Comparison of ENCODE assay signal across 9 cellular contexts in the genomic region with DNA sequence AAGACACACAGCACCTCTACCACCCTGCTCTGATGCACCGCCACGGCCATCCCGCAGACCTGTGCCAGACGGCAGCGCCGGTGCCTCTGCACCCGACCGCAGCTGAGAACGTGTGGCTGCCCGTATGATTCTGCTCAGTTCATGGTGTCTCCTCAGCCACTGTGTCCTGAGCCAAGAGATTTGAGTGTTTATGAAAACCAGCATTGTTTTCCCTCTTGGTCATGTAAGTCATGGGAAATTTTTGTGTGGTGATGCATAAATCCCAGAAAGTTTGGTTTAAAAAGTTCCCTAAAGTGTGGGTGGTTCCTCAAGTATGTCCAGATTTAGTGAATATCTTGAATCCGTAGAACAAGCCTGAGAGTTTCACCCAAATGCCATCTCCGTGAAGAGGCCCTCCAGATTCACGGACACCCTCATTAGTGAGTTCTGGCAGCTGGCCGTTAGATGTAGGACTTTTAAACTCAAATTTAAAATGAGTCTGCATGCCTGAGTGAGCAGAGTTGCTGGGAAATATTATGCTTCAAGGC. TPM values are rescaled to one million over a fixed set of nuclear protein-coding genes. Genes with fewer than 3 reads are reported as not detected.
A peak's percentile ranks its signal among the peaks of the same experiment; 100 is the strongest.
DNase-seq lines count a peak whose midpoint lies in the region; ATAC-seq, FAIRE-seq and TF ChIP-seq lines count a peak whose summit lies in the region.
"Had no signal": no experiment of that assay in that cellular context is flagged by ENCODE, and none has a peak within 500 bp of the region (broad histone marks: within the 10 kb centered on the region; RNA-seq: fewer than 3 reads in every experiment).

No MANE protein-coding gene starts in this region.

- 60 to 75% (median 72%) methylated on average over 14 of the region's 14 CpGs for WGBS in stomach, 5 donors

- TF ChIP-seq POLR2A in H54 (IDR thresholded peaks at IDR 0.05; ENCODE audit: low read depth, low read length) (no peak), stomach (IDR thresholded peaks at IDR 0.05) (no peak)

- no peaks in the 10 kb centered on the region for H3K9me3 ChIP-seq in stomach

- DNase-seq in H54 (ENCODE audit: insufficient read length, low spot score) (peak; percentile 78), cardiac fibroblast (ENCODE audit: low read depth in 2 of 2) (peak; percentile 94 to 96), kidney tubule cell (ENCODE audit: low spot score) (peak; percentile 87), stomach (no peak), SHP77 (lab: John Stamatoyannopoulos, UW) (no peak), SW 1271 (lab: John Stamatoyannopoulos, UW) (no peak), NCI-H187 treated with DMSO at 0.1 percent for 48 hours (lab: John Stamatoyannopoulos, UW) (no peak)

- peaks cover 0 to 16% (median 9%) of the 10 kb centered on the region in 4 donors for H3K4me1 ChIP-seq in stomach

- no peak for ATAC-seq in HG03280 (IDR thresholded peaks at IDR 0.05; ENCODE audit: unreplicated experiment)

- TF ChIP-seq CTCF in cardiac fibroblast (IDR thresholded peaks at IDR 0.05; ENCODE audit: low read depth, low read length) = no peak
- no peak for TF ChIP-seq CTCF in stomach (IDR thresholded peaks at IDR 0.05)

- no peaks in the 10 kb centered on the region for H3K27me3 ChIP-seq in stomach

- intact Hi-C loops in stomach (cut with DNase I; ENCODE audit: low total_unique reads) = no loop called here

- H3K36me3 ChIP-seq in stomach = no peaks in the 10 kb centered on the region

- FAIRE-seq in H54 (lab: Jason Lieb, UNC) = peak; percentile 36

- peak overlapping the region; percentile 66 to 87 (median 81) for H3K27ac ChIP-seq in stomach
- H3K27ac ChIP-seq: KMS-11 had no signal

- TF ChIP-seq EP300 in stomach (IDR thresholded peaks at IDR 0.05) = peak; percentile 74

- H3K4me3 ChIP-seq in cardiac fibroblast (replicated peaks in 1 of 2; ENCODE audit: low read depth in 2 of 2, low read length in 2 of 2) = peak overlapping the region; percentile 9 to 37
- peak overlapping the region in 2 of 4 donors; percentile 9 to 19 for H3K4me3 ChIP-seq in stomach

RNA-seq across cellular contexts. Expression of gene CDRT4, which starts 57.6 kb away (rescaled TPM):
- 10 to 100 TPM in 1 of 5 donors, 1 to 10 TPM in 2, not detected in 2; 4.5 to 12.5 (median 4.9) TPM for total RNA-seq in stomach
- 10 to 100 TPM in 1 of 3 donors, 1 to 10 TPM in 2; 1.5 to 12.8 (median 2.4) TPM for polyA plus RNA-seq in stomach

Comparison
In these comparisons a context has a peak if more than half of its experiments do, and no peak if none do; other contexts are left out.
1. DNase-seq: peak in H54 (single experiment), cardiac fibroblast (2 of 2) and kidney tubule cell (single experiment); none in stomach (single experiment), SHP77 (0 of 2), SW 1271 (0 of 2) and NCI-H187 treated with DMSO at 0.1 percent for 48 hours (single experiment).